ENCODE assay signal across 7 cellular contexts in the genomic region with DNA sequence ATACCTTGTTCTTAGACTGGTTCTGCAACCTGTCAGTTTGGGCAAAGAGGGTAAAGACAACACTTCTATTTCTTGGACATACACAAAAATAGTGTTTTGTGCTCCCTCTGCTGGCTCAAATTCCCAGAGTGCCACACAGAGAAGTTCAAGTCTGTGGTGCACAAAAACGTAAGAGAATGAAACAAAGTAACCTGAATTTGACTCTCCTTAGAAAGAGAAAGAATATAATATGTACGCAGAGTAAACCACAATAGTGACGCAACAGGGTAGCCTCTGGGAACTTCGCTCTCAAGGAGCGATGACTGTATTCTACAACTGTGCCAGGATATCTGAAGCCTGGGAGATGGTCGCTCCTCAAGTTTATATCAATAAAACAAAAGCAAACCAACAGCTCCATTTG.
DNase-seq lines count a peak whose midpoint lies in the region; TF ChIP-seq lines count a peak whose summit lies in the region.

No MANE protein-coding gene starts in this region.

- H3K4me1 ChIP-seq in MM.1S (ENCODE audit: low read length) = no peaks in the 10 kb centered on the region

- H3K36me3 ChIP-seq in MM.1S (replicated peaks; ENCODE audit: insufficient read depth, low read length) = peaks cover 8% of the 10 kb centered on the region; the same call in 1 of the 2 replicates

- H3K9ac ChIP-seq in MM.1S (ENCODE audit: low read length) = no peak overlapping the region

- no peak overlapping the region for H3K4me2 ChIP-seq in MM.1S (ENCODE audit: low read depth, low read length)

- no peaks in the 10 kb centered on the region for H3F3A ChIP-seq in MM.1S (ENCODE audit: insufficient read depth, low read length)

- H3K79me2 ChIP-seq in MM.1S (ENCODE audit: low read length) = no peaks in the 10 kb centered on the region

- H3K9me3 ChIP-seq in MM.1S (replicated peaks; ENCODE audit: insufficient read depth, low read length) = no peaks in the 10 kb centered on the region

- H3K9me2 ChIP-seq in MM.1S (replicated peaks; ENCODE audit: insufficient read depth, low read length) = no peaks in the 10 kb centered on the region

- peak; percentile 35 for TF ChIP-seq CTCF in MM.1S (IDR thresholded peaks at IDR 0.05; ENCODE audit: low read length)

- no peaks in the 10 kb centered on the region for H3K27me3 ChIP-seq in MM.1S (replicated peaks; ENCODE audit: insufficient read depth, low read length)

- H2AFZ ChIP-seq in MM.1S (ENCODE audit: low read length) = no peak overlapping the region

- DNase-seq in GM03348 (ENCODE audit: low spot score) (peak; percentile 30), MM.1S (peak; percentile 27), brain pericyte (ENCODE audit: low read depth, low spot score) (peak; percentile 34), non-pigmented ciliary epithelial cell (ENCODE audit: low read depth) (peak; percentile 90), HuH-7.5 (ENCODE audit: low spot score) (no peak), NCI-H1930 (lab: John Stamatoyannopoulos, UW) (no peak)
- no peak for DNase-seq in activated CD8-positive, alpha-beta memory T cell treated with anti-CD3 and anti-CD28 coated beads, Interleukin-2, amount 50 U/mL, for 48 hours

- no peaks in the 10 kb centered on the region for H4K20me1 ChIP-seq in MM.1S (ENCODE audit: insufficient read depth, low read length)

- no peak overlapping the region for H3K4me3 ChIP-seq in MM.1S (ENCODE audit: low read length)

- H3K27ac ChIP-seq in MM.1S (ENCODE audit: low read length) = no peak overlapping the region

Comparison
In these comparisons a context has a peak if more than half of its experiments do, and no peak if none do; other contexts are left out.
1. DNase-seq: peak in GM03348 (single experiment), MM.1S (single experiment), brain pericyte (single experiment) and non-pigmented ciliary epithelial cell (single experiment); none in HuH-7.5 (single experiment), NCI-H1930 (0 of 2) and activated CD8-positive, alpha-beta memory T cell treated with anti-CD3 and anti-CD28 coated beads, Interleukin-2, amount 50 U/mL, for 48 hours (single experiment).